In genomic region chr6:24926639-24927038, GRCh38 we compare ENCODE assay signal across 17 cellular contexts. TPM values are rescaled to one million over a fixed set of nuclear protein-coding genes. Genes with fewer than 3 reads are reported as not detected.
DNase-seq lines count a peak whose midpoint lies in the region; ATAC-seq and TF ChIP-seq lines count a peak whose summit lies in the region.
"Had no signal": no experiment of that assay in that cellular context is flagged by ENCODE, and none has a peak within 500 bp of the region (broad histone marks: within the 10 kb centered on the region; RNA-seq: fewer than 3 reads in every experiment).

No MANE protein-coding gene starts in this region.

- CTCF ChIA-PET in activated naive CD4-positive, alpha-beta T cell treated with anti-CD3 and anti-CD28 coated beads for 36 hours (lab: Charles Lee) = interaction anchor here (1.1 to 4.2 kb wide), 7 partner anchors 9 to 91 kb away, joined by 3 to 41 read pairs (median 11); partner anchors contain the start of gene RIPOR2
- CTCF ChIA-PET in OCI-LY7 (lab: Charles Lee; ENCODE audit: unreplicated experiment) = no interaction called here

- peaks cover 87% of the 10 kb centered on the region for H3K4me1 ChIP-seq in OCI-LY7 (ENCODE audit: insufficient read depth, low read length, poor library complexity, severe bottlenecking)

- no peaks in the 10 kb centered on the region for H4K20me1 ChIP-seq in OCI-LY7 (ENCODE audit: insufficient read depth, low read length)

- no peaks in the 10 kb centered on the region for H3K9me2 ChIP-seq in OCI-LY7 (ENCODE audit: insufficient read depth, low read length)

- peak overlapping the region; percentile 41 for H3K4me3 Mint-ChIP-seq in activated naive CD4-positive, alpha-beta T cell treated with anti-CD3 and anti-CD28 coated beads for 36 hours
- peak overlapping the region; percentile 58 for H3K4me3 Mint-ChIP-seq in activated naive CD8-positive, alpha-beta T cell treated with anti-CD3 and anti-CD28 coated beads, Interleukin-2, amount 10 ng/mL, durations not matched to agents 7 days and 5 days
- peak overlapping the region; percentile 93 for H3K4me3 Mint-ChIP-seq in stimulated activated effector memory CD8-positive, alpha-beta T cell treated with anti-CD3 and anti-CD28 coated beads, Interleukin-12 subunit alpha, Interleukin-12 subunit beta, amount 100 ng/mL, for 72 hours

- ATAC-seq in activated naive CD8-positive, alpha-beta T cell treated with anti-CD3 and anti-CD28 coated beads, Interleukin-2, amount 10 ng/mL, durations not matched to agents 7 days and 5 days (ENCODE audit: low read depth) = no peak
- ATAC-seq in stimulated activated effector memory CD8-positive, alpha-beta T cell treated with anti-CD3 and anti-CD28 coated beads, Interleukin-12 subunit alpha, Interleukin-12 subunit beta, amount 100 ng/mL, for 72 hours = no peak
- ATAC-seq in HG02938 (IDR thresholded peaks at IDR 0.05; ENCODE audit: unreplicated experiment) = no peak
- no peak for ATAC-seq in left lobe of liver
- ATAC-seq: K562 had no signal

- intact Hi-C loops in activated naive CD4-positive, alpha-beta T cell treated with anti-CD3 and anti-CD28 coated beads for 36 hours (cut with micrococcal nuclease) = loop anchor here (10.0 kb wide), 1 partner anchor 248 kb away; no protein-coding TSS in a partner anchor
- intact Hi-C loops in OCI-LY7 (cut with micrococcal nuclease; ENCODE audit: unreplicated experiment) = no loop called here

- no peak overlapping the region for H2AFZ ChIP-seq in OCI-LY7 (ENCODE audit: low read length)

- H3K36me3 ChIP-seq in OCI-LY7 (ENCODE audit: insufficient read depth, low read length) = no peaks in the 10 kb centered on the region; the same call in 1 of the 2 replicates
- H3K36me3 ChIP-seq: ovary had no signal

- H3K4me3 ChIP-seq in OCI-LY7 (ENCODE audit: low read depth, low read length, poor library complexity, severe bottlenecking) = no peak overlapping the region
- H3K4me3 ChIP-seq: K562, mucosa of descending colon, ovary had no signal

- no peak overlapping the region for H3K27ac ChIP-seq in OCI-LY7 (ENCODE audit: low read depth, low read length, poor library complexity, severe bottlenecking)
- H3K27ac ChIP-seq: ovary, RWPE1 had no signal

- peaks cover 86% of the 10 kb centered on the region for H3K79me2 ChIP-seq in OCI-LY7 (ENCODE audit: insufficient read depth, low read depth, low read length)

- H3K27ac Mint-ChIP-seq in activated naive CD4-positive, alpha-beta T cell treated with anti-CD3 and anti-CD28 coated beads for 36 hours = peak overlapping the region; percentile 89
- peak overlapping the region; percentile 87 for H3K27ac Mint-ChIP-seq in activated naive CD8-positive, alpha-beta T cell treated with anti-CD3 and anti-CD28 coated beads, Interleukin-2, amount 10 ng/mL, durations not matched to agents 7 days and 5 days
- H3K27ac Mint-ChIP-seq in stimulated activated effector memory CD8-positive, alpha-beta T cell treated with anti-CD3 and anti-CD28 coated beads, Interleukin-12 subunit alpha, Interleukin-12 subunit beta, amount 100 ng/mL, for 72 hours = peak overlapping the region; percentile 91

- no peak for DNase-seq in activated naive CD4-positive, alpha-beta T cell treated with anti-CD3 and anti-CD28 coated beads for 36 hours
- no peak for DNase-seq in activated naive CD4-positive, alpha-beta T cell treated with Interleukin-2 at 50 U/mL for 16 hours
- DNase-seq in OCI-LY7 (ENCODE audit: low spot score) (no peak), SKM-1 treated with dmso at 0.1 percent for 144 hours (lab: John Stamatoyannopoulos, UW; ENCODE audit: unreplicated experiment) (no peak), left lobe of liver (ENCODE audit: low spot score) (no peak)
- no peak for DNase-seq in activated naive CD8-positive, alpha-beta T cell treated with anti-CD3 and anti-CD28 coated beads, Interleukin-2, amount 10 ng/mL, durations not matched to agents 7 days and 5 days
- no peak for DNase-seq in stimulated activated effector memory CD8-positive, alpha-beta T cell treated with anti-CD3 and anti-CD28 coated beads, Interleukin-12 subunit alpha, Interleukin-12 subunit beta, amount 100 ng/mL, for 72 hours (ENCODE audit: low spot score in 2 of 2)
- DNase-seq: activated CD4-positive, CD25-positive, alpha-beta regulatory T cell treated with anti-CD3 and anti-CD28 coated beads, Interleukin-2, amount 50 U/mL, for 72 hours; activated effector memory CD4-positive, alpha-beta T cell treated with Interleukin-2 at 50 U/mL for 16 hours; DMS 273 treated with DMSO at 0.1 percent for 48 hours; kidney glomerular epithelial cell; mucosa of descending colon; NCI-H2171; ovary had no signal

- no peak for TF ChIP-seq CTCF in OCI-LY7 (conservative IDR thresholded peaks at IDR 0.05; ENCODE audit: low read length)

- H3K4me2 ChIP-seq in OCI-LY7 (ENCODE audit: low read length) = peak overlapping the region; percentile 29; the same call in 1 of the 2 replicates

- POLR2A ChIA-PET in OCI-LY7 (lab: Charles Lee) = interaction anchor here (0.6 to 3.3 kb wide), 2 partner anchors 9 to 706 kb away, joined by 3 to 17 read pairs; partner anchors contain the start of gene RIPOR2
- POLR2A ChIA-PET in activated naive CD8-positive, alpha-beta T cell treated with anti-CD3 and anti-CD28 coated beads, Interleukin-2, amount 10 ng/mL, durations not matched to agents 7 days and 5 days (lab: Charles Lee) = interaction anchor here (1.0 to 3.8 kb wide), 5 partner anchors 8 to 82 kb away, joined by 4 to 34 read pairs (median 6); partner anchors contain the start of gene RIPOR2

- peaks cover 13% of the 10 kb centered on the region for H3K36me3 Mint-ChIP-seq in activated naive CD4-positive, alpha-beta T cell treated with anti-CD3 and anti-CD28 coated beads for 36 hours (ENCODE audit: low read depth)
- H3K36me3 Mint-ChIP-seq in activated naive CD8-positive, alpha-beta T cell treated with anti-CD3 and anti-CD28 coated beads, Interleukin-2, amount 10 ng/mL, durations not matched to agents 7 days and 5 days = peaks cover 31% of the 10 kb centered on the region
- H3K36me3 Mint-ChIP-seq in stimulated activated effector memory CD8-positive, alpha-beta T cell treated with anti-CD3 and anti-CD28 coated beads, Interleukin-12 subunit alpha, Interleukin-12 subunit beta, amount 100 ng/mL, for 72 hours = peaks cover 38% of the 10 kb centered on the region

- no TSS peak for BruUV-seq in OCI-LY7 (replicated peaks; lab: Mats Ljungman, UMichigan)

- peaks cover 6% of the 10 kb centered on the region for H3K9me3 Mint-ChIP-seq in activated naive CD4-positive, alpha-beta T cell treated with anti-CD3 and anti-CD28 coated beads for 36 hours
- H3K9me3 Mint-ChIP-seq in activated naive CD8-positive, alpha-beta T cell treated with anti-CD3 and anti-CD28 coated beads, Interleukin-2, amount 10 ng/mL, durations not matched to agents 7 days and 5 days = peaks cover 6% of the 10 kb centered on the region
- H3K9me3 Mint-ChIP-seq in stimulated activated effector memory CD8-positive, alpha-beta T cell treated with anti-CD3 and anti-CD28 coated beads, Interleukin-12 subunit alpha, Interleukin-12 subunit beta, amount 100 ng/mL, for 72 hours = peaks cover 5% of the 10 kb centered on the region

- H3K27me3 Mint-ChIP-seq in activated naive CD4-positive, alpha-beta T cell treated with anti-CD3 and anti-CD28 coated beads for 36 hours (ENCODE audit: low read depth) = no peaks in the 10 kb centered on the region
- no peaks in the 10 kb centered on the region for H3K27me3 Mint-ChIP-seq in activated naive CD8-positive, alpha-beta T cell treated with anti-CD3 and anti-CD28 coated beads, Interleukin-2, amount 10 ng/mL, durations not matched to agents 7 days and 5 days

- peaks cover 78% of the 10 kb centered on the region for H3K4me1 Mint-ChIP-seq in activated naive CD4-positive, alpha-beta T cell treated with anti-CD3 and anti-CD28 coated beads for 36 hours (ENCODE audit: low read depth)
- H3K4me1 Mint-ChIP-seq in activated naive CD8-positive, alpha-beta T cell treated with anti-CD3 and anti-CD28 coated beads, Interleukin-2, amount 10 ng/mL, durations not matched to agents 7 days and 5 days = peaks cover 63% of the 10 kb centered on the region
- peaks cover 87% of the 10 kb centered on the region for H3K4me1 Mint-ChIP-seq in stimulated activated effector memory CD8-positive, alpha-beta T cell treated with anti-CD3 and anti-CD28 coated beads, Interleukin-12 subunit alpha, Interleukin-12 subunit beta, amount 100 ng/mL, for 72 hours

- H3K9me3 ChIP-seq in OCI-LY7 (ENCODE audit: low read length) = 0 out of 2 replicates have a peak, but pooled peaks cover 4% of the 10 kb centered on the region
- H3K9me3 ChIP-seq: mucosa of descending colon, ovary had no signal

RNA-seq across cellular contexts. Expression of gene RIPOR2, which starts 9.1 kb away (rescaled TPM):
- 100 to 1,000 TPM; 111 to 116 TPM for total RNA-seq in activated naive CD4-positive, alpha-beta T cell treated with anti-CD3 and anti-CD28 coated beads for 36 hours
- total RNA-seq in OCI-LY7 (2014; rRNA removed; shearing (Covaris generic)) = 18.0 and 18.7 TPM in 2 replicates
- total RNA-seq in OCI-LY7 (2022) (28.5 and 28.9 TPM in 2 replicates), left lobe of liver (3.0 TPM)
- 100 to 1,000 TPM; 181 to 195 TPM for total RNA-seq in activated naive CD8-positive, alpha-beta T cell treated with anti-CD3 and anti-CD28 coated beads, Interleukin-2, amount 10 ng/mL, durations not matched to agents 7 days and 5 days

Comparison
In these comparisons a context has a peak if more than half of its experiments do, and no peak if none do; other contexts are left out.
1. H3K4me3 Mint-ChIP-seq: peak in every context shown above with its lines; median percentile 93 in stimulated activated effector memory CD8-positive, alpha-beta T cell treated with anti-CD3 and anti-CD28 coated beads, Interleukin-12 subunit alpha, Interleukin-12 subunit beta, amount 100 ng/mL, for 72 hours; 58 in activated naive CD8-positive, alpha-beta T cell treated with anti-CD3 and anti-CD28 coated beads, Interleukin-2, amount 10 ng/mL, durations not matched to agents 7 days and 5 days; 41 in activated naive CD4-positive, alpha-beta T cell treated with anti-CD3 and anti-CD28 coated beads for 36 hours.